In the genomic region with DNA sequence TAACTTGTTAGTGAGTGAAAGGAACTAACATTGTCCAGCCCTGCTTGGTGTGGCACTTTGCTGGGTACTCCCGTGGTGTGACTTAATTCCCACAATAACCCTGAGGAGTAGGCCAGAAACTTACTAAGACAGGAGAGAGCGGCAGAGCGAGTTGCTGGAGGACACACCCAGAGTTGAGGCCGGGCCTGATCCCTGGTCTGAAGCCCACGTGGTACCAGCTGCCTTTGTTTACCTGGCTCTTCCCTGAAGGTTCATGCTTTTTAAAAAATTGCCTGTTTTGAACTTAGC, we compare ENCODE assay signal across 8 cellular contexts. TPM values are rescaled to one million over a fixed set of nuclear protein-coding genes. Genes with fewer than 3 reads are reported as not detected.
DNase-seq lines count a peak whose midpoint lies in the region; ATAC-seq and TF ChIP-seq lines count a peak whose summit lies in the region.

No MANE protein-coding gene starts in this region.

- peaks cover 4% of the 10 kb centered on the region for H3K27me3 Mint-ChIP-seq in stimulated activated naive CD8-positive, alpha-beta T cell treated with anti-CD3 and anti-CD28 coated beads, Interleukin-15, Interleukin-2, amounts not matched to agents 100 ng/mL and 50 ng/mL, for 24 hours
- H3K27me3 Mint-ChIP-seq in mesothelial cell of epicardium (ENCODE audit: low read depth) = no peaks in the 10 kb centered on the region

- peaks cover 0 to 7% (median 0%) of the 10 kb centered on the region in 3 donors for H3K36me3 ChIP-seq in Peyer's patch
- H3K36me3 ChIP-seq in effector memory CD4-positive, alpha-beta T cell (ENCODE audit: control insufficient read depth, insufficient read depth, low read length) = no peaks in the 10 kb centered on the region
- H3K36me3 ChIP-seq in vagina = peaks cover 0 to 16% of the 10 kb centered on the region in 2 donors

- ATAC-seq in stimulated activated naive CD8-positive, alpha-beta T cell treated with anti-CD3 and anti-CD28 coated beads, Interleukin-15, Interleukin-2, amounts not matched to agents 100 U/mL and 50 U/mL, for 24 hours = no peak

- peaks cover 3 to 62% (median 12%) of the 10 kb centered on the region in 4 donors for H3K4me1 ChIP-seq in Peyer's patch
- peaks cover 8% of the 10 kb centered on the region for H3K4me1 ChIP-seq in effector memory CD4-positive, alpha-beta T cell (ENCODE audit: control insufficient read depth, insufficient read depth, low read length, poor library complexity, severe bottlenecking)
- H3K4me1 ChIP-seq in vagina = peaks cover 60% of the 10 kb centered on the region

- no peaks in the 10 kb centered on the region for H3K36me3 Mint-ChIP-seq in stimulated activated naive CD8-positive, alpha-beta T cell treated with anti-CD3 and anti-CD28 coated beads, Interleukin-15, Interleukin-2, amounts not matched to agents 100 ng/mL and 50 ng/mL, for 24 hours (ENCODE audit: low read depth)
- peaks cover 8% of the 10 kb centered on the region for H3K36me3 Mint-ChIP-seq in mesothelial cell of epicardium

- no peak for TF ChIP-seq CTCF in Peyer's patch (IDR thresholded peaks at IDR 0.05)
- no peak for TF ChIP-seq CTCF in mesothelial cell of epicardium (IDR thresholded peaks at IDR 0.05; ENCODE audit: unreplicated experiment)
- no peak for TF ChIP-seq CTCF in vagina (IDR thresholded peaks at IDR 0.05)

- no peak for DNase-seq in stimulated activated naive CD8-positive, alpha-beta T cell treated with anti-CD3 and anti-CD28 coated beads, Interleukin-15, Interleukin-2, amounts not matched to agents 100 U/mL and 50 U/mL, for 24 hours
- DNase-seq in Peyer's patch (peak; percentile 34 to 75 (median 75)), mesothelial cell of epicardium (ENCODE audit: low spot score in 2 of 2, unreplicated experiment in 2 of 2) (no peak), vagina (ENCODE audit: extremely low spot score in 2 of 2) (no peak), putamen (ENCODE audit: low spot score) (no peak), medulla oblongata (ENCODE audit: extremely low spot score) (no peak)
- no peak for DNase-seq in effector memory CD4-positive, alpha-beta T cell

- peak in 1 of 2 donors; percentile 48 for TF ChIP-seq POLR2A in Peyer's patch (IDR thresholded peaks at IDR 0.05)
- no peak for TF ChIP-seq POLR2A in vagina (IDR thresholded peaks at IDR 0.05)

- H3K27ac ChIP-seq in Peyer's patch = peak overlapping the region; percentile 80 to 99 (median 94)
- H3K27ac ChIP-seq in effector memory CD4-positive, alpha-beta T cell (ENCODE audit: insufficient read depth, low read length, poor library complexity, severe bottlenecking) = no peak overlapping the region
- peak overlapping the region; percentile 97 for H3K27ac ChIP-seq in vagina

- H3K4me3 ChIP-seq in Peyer's patch (peak overlapping the region; percentile 69 to 98 (median 90)), vagina (peak overlapping the region; percentile 96 to 99)
- peak overlapping the region; percentile 80 for H3K4me3 ChIP-seq in effector memory CD4-positive, alpha-beta T cell (ENCODE audit: insufficient read depth, low read depth, low read length, poor library complexity, severe bottlenecking)

- no peaks in the 10 kb centered on the region for H3K9me3 ChIP-seq in Peyer's patch
- H3K9me3 ChIP-seq in effector memory CD4-positive, alpha-beta T cell (ENCODE audit: control insufficient read depth, low read length) = no peaks in the 10 kb centered on the region
- no peaks in the 10 kb centered on the region for H3K9me3 ChIP-seq in vagina

- intact Hi-C loops in vagina (cut with DNase I) = no loop called here

- peak overlapping the region; percentile 82 for H3K4me3 Mint-ChIP-seq in stimulated activated naive CD8-positive, alpha-beta T cell treated with anti-CD3 and anti-CD28 coated beads, Interleukin-15, Interleukin-2, amounts not matched to agents 100 ng/mL and 50 ng/mL, for 24 hours
- H3K4me3 Mint-ChIP-seq in mesothelial cell of epicardium = peak overlapping the region; percentile 90

- no peaks in the 10 kb centered on the region for H3K9me3 Mint-ChIP-seq in stimulated activated naive CD8-positive, alpha-beta T cell treated with anti-CD3 and anti-CD28 coated beads, Interleukin-15, Interleukin-2, amounts not matched to agents 100 ng/mL and 50 ng/mL, for 24 hours
- no peaks in the 10 kb centered on the region for H3K9me3 Mint-ChIP-seq in mesothelial cell of epicardium

- no peak overlapping the region for H3K27ac Mint-ChIP-seq in stimulated activated naive CD8-positive, alpha-beta T cell treated with anti-CD3 and anti-CD28 coated beads, Interleukin-15, Interleukin-2, amounts not matched to agents 100 ng/mL and 50 ng/mL, for 24 hours
- peak overlapping the region; percentile 92 for H3K27ac Mint-ChIP-seq in mesothelial cell of epicardium

- H3K27me3 ChIP-seq in Peyer's patch = no peaks in the 10 kb centered on the region
- no peaks in the 10 kb centered on the region for H3K27me3 ChIP-seq in effector memory CD4-positive, alpha-beta T cell (replicated peaks; ENCODE audit: control insufficient read depth, insufficient read depth, low read length, poor library complexity, severe bottlenecking)
- no peaks in the 10 kb centered on the region for H3K27me3 ChIP-seq in vagina

- H3K4me1 Mint-ChIP-seq in stimulated activated naive CD8-positive, alpha-beta T cell treated with anti-CD3 and anti-CD28 coated beads, Interleukin-15, Interleukin-2, amounts not matched to agents 100 ng/mL and 50 ng/mL, for 24 hours (ENCODE audit: low read depth) = peaks cover 9% of the 10 kb centered on the region
- peaks cover 26% of the 10 kb centered on the region for H3K4me1 Mint-ChIP-seq in mesothelial cell of epicardium

RNA-seq across cellular contexts. Expression of a gene that starts 0.6 kb away (rescaled TPM):
- total RNA-seq in Peyer's patch = 100 to 1,000 TPM; 128 to 498 (median 394) TPM
- 55.8 to 61.5 TPM (median 60.8 TPM) in 3 replicates for total RNA-seq in mesothelial cell of epicardium
- 126 TPM for total RNA-seq in vagina

RNA-seq across cellular contexts. Expression of a gene that starts 0.9 kb away (rescaled TPM):
- 100 to 1,000 TPM in 3 of 4 donors, 10 to 100 TPM in 1; 93.3 to 485 (median 249) TPM for total RNA-seq in Peyer's patch
- 21.3 to 22.6 TPM (median 21.4 TPM) in 3 replicates for total RNA-seq in mesothelial cell of epicardium
- total RNA-seq in vagina = 50.8 TPM

RNA-seq across cellular contexts. Expression of a gene that starts 31.4 kb away (rescaled TPM):
- total RNA-seq in Peyer's patch (10 to 100 TPM in 3 of 4 donors, 1 to 10 TPM in 1; 9.5 to 30.5 (median 13.5) TPM), mesothelial cell of epicardium (34.9 to 42.2 TPM (median 41.0 TPM) in 3 replicates), vagina (27.5 TPM)

Comparison
In these comparisons a context has a peak if more than half of its experiments do, and no peak if none do; other contexts are left out.
1. DNase-seq: peak in Peyer's patch (3 of 3); none in stimulated activated naive CD8-positive, alpha-beta T cell treated with anti-CD3 and anti-CD28 coated beads, Interleukin-15, Interleukin-2, amounts not matched to agents 100 U/mL and 50 U/mL, for 24 hours (single experiment), effector memory CD4-positive, alpha-beta T cell (0 of 3), mesothelial cell of epicardium (0 of 2), vagina (0 of 2), putamen (single experiment) and medulla oblongata (single experiment).
2. Peak in every context shown above with its lines, with median percentiles within 50 percentile points of each other: H3K4me3 ChIP-seq.